ENCODE assay signal across 9 cellular contexts in the genomic region with DNA sequence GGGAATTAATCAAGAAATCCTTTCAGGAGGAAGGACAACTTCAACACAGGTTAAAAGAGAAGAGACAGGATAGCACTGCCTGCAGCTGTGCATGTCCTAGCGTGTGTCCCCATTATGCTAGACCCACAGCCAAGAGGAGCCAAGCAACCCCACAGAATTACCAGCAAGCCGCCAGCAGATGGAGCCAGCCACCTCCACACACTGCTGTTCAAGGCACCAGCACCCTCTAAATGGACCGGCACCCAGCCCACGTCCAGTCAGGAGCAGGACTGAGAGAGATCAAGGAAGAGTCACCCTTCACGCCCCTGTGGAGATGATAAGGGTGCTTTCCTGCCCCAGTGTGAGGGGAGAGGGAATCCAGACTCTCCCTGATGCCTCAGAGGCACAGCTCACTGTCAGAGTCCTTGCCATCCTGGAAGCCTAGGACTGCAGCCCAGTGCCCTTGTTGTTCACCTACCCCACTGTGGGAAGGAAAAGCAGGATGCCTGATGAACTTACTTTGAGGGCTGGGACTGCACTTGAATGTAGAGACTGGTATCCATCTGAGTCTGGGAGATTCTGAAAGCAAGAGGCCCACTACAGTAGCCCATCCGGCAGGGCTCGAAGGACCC. TPM values are rescaled to one million over a fixed set of nuclear protein-coding genes. Genes with fewer than 3 reads are reported as not detected.
DNase-seq lines count a peak whose midpoint lies in the region; ATAC-seq and TF ChIP-seq lines count a peak whose summit lies in the region.
"Had no signal": no experiment of that assay in that cellular context is flagged by ENCODE, and none has a peak within 500 bp of the region (broad histone marks: within the 10 kb centered on the region; RNA-seq: fewer than 3 reads in every experiment).

No MANE protein-coding gene starts in this region.

- peak; percentile 69 for TF ChIP-seq CTCF in Calu3 (IDR thresholded peaks at IDR 0.05; ENCODE audit: unreplicated experiment)
- TF ChIP-seq CTCF in GM20000 (IDR thresholded peaks at IDR 0.05; ENCODE audit: extremely low read depth, missing control alignments) = peak; percentile 75
- TF ChIP-seq CTCF in fibroblast of villous mesenchyme (IDR thresholded peaks at IDR 0.05; ENCODE audit: insufficient read depth, low read depth, low read length) = peak; percentile 85
- TF ChIP-seq CTCF in neural crest cell (conservative IDR thresholded peaks at IDR 0.05) = peak; percentile 74

- H3K4me3 ChIP-seq in fibroblast of villous mesenchyme (ENCODE audit: low read depth, low read length) = no peak overlapping the region
- H3K4me3 ChIP-seq: SK-N-MC had no signal

- intact Hi-C loops in Calu3 (cut with micrococcal nuclease; ENCODE audit: unreplicated experiment) = no loop called here

- peak; percentile 54 to 55 for ATAC-seq in activated T-cell treated with anti-CD3 and anti-CD28 coated beads, Interleukin-2, amount 50 U/mL, for 4 hours

- H3K27me3 Mint-ChIP-seq in Calu3 (ENCODE audit: unreplicated experiment) (peaks cover 60% of the 10 kb centered on the region), neural crest cell (ENCODE audit: low read depth) (peaks cover 45% of the 10 kb centered on the region)
- H3K27me3 Mint-ChIP-seq in activated T-cell treated with anti-CD3 and anti-CD28 coated beads, Interleukin-2, amount 50 U/mL, for 4 hours (ENCODE audit: low read depth) = peaks cover 18% of the 10 kb centered on the region

- H3K27ac Mint-ChIP-seq in Calu3 (ENCODE audit: unreplicated experiment) (no peak overlapping the region), neural crest cell (ENCODE audit: unreplicated experiment) (no peak overlapping the region)

- H3K4me3 Mint-ChIP-seq in Calu3 (ENCODE audit: low read depth, unreplicated experiment) (no peak overlapping the region), neural crest cell (no peak overlapping the region)
- no peak overlapping the region for H3K4me3 Mint-ChIP-seq in activated T-cell treated with anti-CD3 and anti-CD28 coated beads, Interleukin-2, amount 50 U/mL, for 4 hours

- H3K9me3 Mint-ChIP-seq in Calu3 (ENCODE audit: low read depth, unreplicated experiment) (no peaks in the 10 kb centered on the region), neural crest cell (no peaks in the 10 kb centered on the region)
- no peaks in the 10 kb centered on the region for H3K9me3 Mint-ChIP-seq in activated T-cell treated with anti-CD3 and anti-CD28 coated beads, Interleukin-2, amount 50 U/mL, for 4 hours

- H3K36me3 Mint-ChIP-seq in Calu3 (ENCODE audit: insufficient read depth, unreplicated experiment) (no peaks in the 10 kb centered on the region), neural crest cell (ENCODE audit: low read depth) (no peaks in the 10 kb centered on the region)
- no peaks in the 10 kb centered on the region for H3K36me3 Mint-ChIP-seq in activated T-cell treated with anti-CD3 and anti-CD28 coated beads, Interleukin-2, amount 50 U/mL, for 4 hours (ENCODE audit: insufficient read depth)

- H3K4me1 Mint-ChIP-seq in Calu3 (ENCODE audit: low read depth, unreplicated experiment) (peaks cover 17% of the 10 kb centered on the region), neural crest cell (no peaks in the 10 kb centered on the region)
- no peaks in the 10 kb centered on the region for H3K4me1 Mint-ChIP-seq in activated T-cell treated with anti-CD3 and anti-CD28 coated beads, Interleukin-2, amount 50 U/mL, for 4 hours (ENCODE audit: low read depth)

- no TSS peak for BruUV-seq in Calu3 (replicated peaks; lab: Mats Ljungman, UMichigan)

- peak; percentile 47 for DNase-seq in Calu3
- DNase-seq in GM20000 (ENCODE audit: low spot score) = peak; percentile 57
- peak; percentile 46 for DNase-seq in NCI-H226
- peak; percentile 27 for DNase-seq in activated T-cell treated with anti-CD3 and anti-CD28 coated beads, Interleukin-2, amount 50 U/mL, for 4 hours
- DNase-seq in fibroblast of villous mesenchyme (ENCODE audit: low read depth) = peak; percentile 59
- DNase-seq in neural crest cell (ENCODE audit: low read depth, low spot score) = peak; percentile 27
- peak; percentile 82 for DNase-seq in ureter (ENCODE audit: low spot score)
- DNase-seq in cortex of kidney (lab: John Stamatoyannopoulos, UW) = no peak

- CTCF ChIA-PET in Calu3 (lab: Charles Lee) = interaction anchor here (0.6 to 2.6 kb wide), 2 partner anchors 10 to 703 kb away, joined by 3 to 7 read pairs; no protein-coding TSS in a partner anchor

RNA-seq across cellular contexts. Expression of gene CTTNBP2NL, which starts 37.1 kb away (rescaled TPM):
- total RNA-seq in Calu3 (2022) (46.1 and 48.9 TPM in 2 replicates), fibroblast of villous mesenchyme (20.9 and 30.2 TPM in 2 replicates), neural crest cell (39.0 and 43.6 TPM in 2 replicates), ureter (47.4 TPM)
- total RNA-seq in activated T-cell treated with anti-CD3 and anti-CD28 coated beads, Interleukin-2, amount 50 U/mL, for 4 hours = 1 to 10 TPM in 2 of 3 donors, under 1 TPM in 1; 0.81 to 1.2 (median 1.1) TPM
